In genomic region chr18:10482985-10483949, GRCh38 we compare ENCODE assay signal across 8 cellular contexts. TPM values are rescaled to one million over a fixed set of nuclear protein-coding genes. Genes with fewer than 3 reads are reported as not detected.
DNase-seq lines count a peak whose midpoint lies in the region; ATAC-seq and TF ChIP-seq lines count a peak whose summit lies in the region.

No MANE protein-coding gene starts in this region.

- H3K27me3 Mint-ChIP-seq in CD8-positive, alpha-beta T cell (ENCODE audit: low read depth), result no peaks in the 10 kb centered on the region
- H3K27me3 Mint-ChIP-seq in HFFc6 (ENCODE audit: insufficient read depth), result peaks cover 30% of the 10 kb centered on the region

- no peak for DNase-seq in CD8-positive, alpha-beta T cell
- peak; percentile 35 for DNase-seq in colonic mucosa
- DNase-seq in DMS53 treated with DMSO at 0.1 percent for 48 hours (lab: John Stamatoyannopoulos, UW; ENCODE audit: unreplicated experiment), result no peak
- DNase-seq in HFFc6, result no peak
- DNase-seq in stimulated activated CD4-positive, alpha-beta T cell treated with anti-CD3 and anti-CD28 coated beads, Interleukin-2, amount 100 ng/mL, for 24 hours, result no peak

- no peaks in the 10 kb centered on the region for H3K36me3 Mint-ChIP-seq in CD8-positive, alpha-beta T cell
- H3K36me3 Mint-ChIP-seq in HFFc6 (ENCODE audit: low read depth), result no peaks in the 10 kb centered on the region

- ATAC-seq in CD8-positive, alpha-beta T cell, result no peak
- ATAC-seq in GM19438 (IDR thresholded peaks at IDR 0.05; ENCODE audit: low read depth, unreplicated experiment) (peak; percentile 81), HG03280 (IDR thresholded peaks at IDR 0.05; ENCODE audit: unreplicated experiment) (peak; percentile 60), GM21717 (IDR thresholded peaks at IDR 0.05; ENCODE audit: unreplicated experiment) (no peak)

- CTCF ChIA-PET in CD8-positive, alpha-beta T cell (lab: Charles Lee), result interaction anchor here (0.6 to 1.2 kb wide), 2 partner anchors 9 to 77 kb away, joined by 3 read pairs; no protein-coding TSS in a partner anchor

- H3K4me3 ChIP-seq in CD8-positive, alpha-beta T cell (ENCODE audit: low read depth, low read length), result no peak overlapping the region
- H3K4me3 ChIP-seq in colonic mucosa, result no peak overlapping the region

- H3K27ac ChIP-seq in CD8-positive, alpha-beta T cell (ENCODE audit: low read depth, low read length), result no peak overlapping the region
- H3K27ac ChIP-seq in colonic mucosa, result no peak overlapping the region

- intact Hi-C loops in CD8-positive, alpha-beta T cell (cut with DNase I, micrococcal nuclease), result no loop called here
- intact Hi-C loops in colonic mucosa (cut with DNase I), result no loop called here

- H3K27me3 ChIP-seq in CD8-positive, alpha-beta T cell (ENCODE audit: insufficient read depth, low read length), result no peaks in the 10 kb centered on the region
- no peaks in the 10 kb centered on the region for H3K27me3 ChIP-seq in colonic mucosa

- POLR2A ChIA-PET in CD8-positive, alpha-beta T cell (lab: Charles Lee), result no interaction called here

- peaks cover 6% of the 10 kb centered on the region for H3K4me1 ChIP-seq in CD8-positive, alpha-beta T cell (ENCODE audit: insufficient read depth, low read length)
- no peaks in the 10 kb centered on the region for H3K4me1 ChIP-seq in colonic mucosa

- no peaks in the 10 kb centered on the region for H3K9me3 ChIP-seq in CD8-positive, alpha-beta T cell (ENCODE audit: low read length)
- H3K9me3 ChIP-seq in colonic mucosa, result no peaks in the 10 kb centered on the region

- no peak overlapping the region for H3K4me3 Mint-ChIP-seq in CD8-positive, alpha-beta T cell
- H3K4me3 Mint-ChIP-seq in HFFc6, result no peak overlapping the region

- no peak overlapping the region for H3K9ac ChIP-seq in colonic mucosa (ENCODE audit: low read depth in 2 of 2, low read length in 2 of 2)

- H3K9me3 Mint-ChIP-seq in CD8-positive, alpha-beta T cell, result no peaks in the 10 kb centered on the region
- H3K9me3 Mint-ChIP-seq in HFFc6, result no peaks in the 10 kb centered on the region

- peaks cover 20% of the 10 kb centered on the region for H3K4me1 Mint-ChIP-seq in CD8-positive, alpha-beta T cell (ENCODE audit: low read depth)
- H3K4me1 Mint-ChIP-seq in HFFc6 (ENCODE audit: low read depth), result no peaks in the 10 kb centered on the region

- no peaks in the 10 kb centered on the region for H3K36me3 ChIP-seq in CD8-positive, alpha-beta T cell (ENCODE audit: insufficient read depth, low read length)
- H3K36me3 ChIP-seq in colonic mucosa, result no peaks in the 10 kb centered on the region

- no peak for TF ChIP-seq CTCF in CD8-positive, alpha-beta T cell (IDR thresholded peaks at IDR 0.05)
- TF ChIP-seq CTCF in colonic mucosa (IDR thresholded peaks at IDR 0.05) (no peak), HFFc6 (IDR thresholded peaks at IDR 0.05) (no peak)

- peak overlapping the region; percentile 47 for H3K27ac Mint-ChIP-seq in CD8-positive, alpha-beta T cell
- H3K27ac Mint-ChIP-seq in HFFc6, result no peak overlapping the region

RNA-seq across cellular contexts. Expression of gene APCDD1, which starts 28.8 kb away (rescaled TPM):
- not detected for total RNA-seq in CD8-positive, alpha-beta T cell
- total RNA-seq in colonic mucosa, result 10 to 100 TPM in 1 of 2 donors, 1 to 10 TPM in 1; 5.6 to 10.7 TPM
- under 1 TPM in 1 of 6 experiments, not detected in 5; 0.12 TPM for total RNA-seq in HFFc6 (2021; fragmentation: NEBNext Ultra II Directional; extraction: Animal tissue kit (Norgen Biotek cat#: 25700))

RNA-seq across cellular contexts. Expression of gene NAPG, which starts 42.6 kb away (rescaled TPM):
- total RNA-seq in CD8-positive, alpha-beta T cell, result 10 to 100 TPM; 33.2 to 35.8 TPM
- 10 to 100 TPM; 29.0 to 36.0 TPM for total RNA-seq in colonic mucosa
- 10 to 100 TPM; 35.1 to 40.2 (median 37.9) TPM for total RNA-seq in HFFc6 (2021; fragmentation: NEBNext Ultra II Directional; extraction: Animal tissue kit (Norgen Biotek cat#: 25700))

Comparison
In these comparisons a context has a peak if more than half of its experiments do, and no peak if none do; other contexts are left out.
1. ATAC-seq: peak in GM19438 (single experiment) and HG03280 (single experiment); none in CD8-positive, alpha-beta T cell (single experiment) and GM21717 (single experiment).
2. RNA of gene APCDD1, which starts 28.8 kb away (total RNA-seq): 5.6 to 10.7 TPM in colonic mucosa; 0.12 TPM in HFFc6 and not detected in CD8-positive, alpha-beta T cell; every median in the first group is over 4 times any median in the second.